ENCODE assay signal across 25 cellular contexts in the genomic region with DNA sequence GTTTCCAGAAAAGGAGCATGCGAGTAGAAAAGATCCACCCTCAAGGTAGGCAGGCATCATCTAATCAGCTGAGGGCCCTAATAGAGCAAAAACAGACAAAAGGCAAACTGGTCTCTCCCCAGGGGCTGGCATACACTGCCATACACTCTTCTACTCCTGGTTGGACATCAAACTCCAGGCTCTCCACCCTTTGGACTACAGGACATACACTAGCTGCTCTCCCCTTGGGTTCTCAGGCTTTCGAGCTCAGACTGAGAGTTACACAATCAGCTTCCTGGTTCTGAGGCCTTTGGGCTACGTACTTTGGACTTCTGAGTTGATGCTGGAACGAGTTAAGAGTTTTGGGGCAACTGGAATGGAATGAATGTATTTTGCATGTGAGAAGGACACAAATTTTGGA.
"Had no signal": no experiment of that assay in that cellular context is flagged by ENCODE, and none has a peak within 500 bp of the region (broad histone marks: within the 10 kb centered on the region; RNA-seq: fewer than 3 reads in every experiment).

No MANE protein-coding gene starts in this region.

- H3K4me1 Mint-ChIP-seq: activated T-helper 17 cell treated with anti-CD3 and anti-CD28 coated beads, Interleukin-2, amount 50 U/mL, for 72 hours had no signal

- H3K4me3 Mint-ChIP-seq: activated CD4-positive, alpha-beta memory T cell treated with anti-CD3 and anti-CD28 coated beads, Interleukin-2, amount 10 ng/mL, durations not matched to agents 7 days and 5 days; activated CD4-positive, alpha-beta T cell treated with anti-CD3 and anti-CD28 coated beads for 36 hours; activated naive CD4-positive, alpha-beta T cell treated with anti-CD3 and anti-CD28 coated beads for 36 hours; activated naive CD8-positive, alpha-beta T cell; activated T-helper 17 cell treated with anti-CD3 and anti-CD28 coated beads, Interleukin-2, amount 50 U/mL, for 72 hours had no signal

- DNase-seq: activated CD4-positive, alpha-beta memory T cell treated with anti-CD3 and anti-CD28 coated beads, Interleukin-2, amount 10 ng/mL, durations not matched to agents 7 days and 5 days; activated CD4-positive, alpha-beta T cell treated with anti-CD3 and anti-CD28 coated beads for 36 hours; activated CD4-positive, alpha-beta T cell treated with anti-CD3 and anti-CD28 coated beads, Interleukin-2, amount 50 U/mL, for 1 hour; activated gamma-delta T cell; activated naive CD4-positive, alpha-beta T cell treated with anti-CD3 and anti-CD28 coated beads for 36 hours; activated T-cell treated with anti-CD3 and anti-CD28 coated beads for 4 hours; activated T-cell treated with anti-CD3 and anti-CD28 coated beads, Interleukin-2, amount 50 U/mL, for 48 hours; brain microvascular endothelial cell; NCI-H1048; NCI-H146; NCI-H1930; NCI-H2171; NCI-H2227 treated with DMSO at 0.1 percent for 48 hours; NCI-H526 treated with DMSO at 0.1 percent for 48 hours; NK-92 treated with Interleukin-12 subunit alpha and Interleukin-12 subunit beta, amount 100 ng/mL, for 24 hours; OCI-M1; RPMI8226; T-helper 1 cell; WERI-Rb-1 had no signal

- H3K27ac ChIP-seq: brain microvascular endothelial cell, cardiac muscle cell, SK-N-MC, WERI-Rb-1 had no signal

- H3K36me3 Mint-ChIP-seq: activated naive CD8-positive, alpha-beta T cell had no signal

- ATAC-seq: activated CD4-positive, alpha-beta T cell treated with anti-CD3 and anti-CD28 coated beads for 36 hours; activated T-helper 17 cell treated with anti-CD3 and anti-CD28 coated beads, Interleukin-2, amount 50 U/mL, for 72 hours; Panc1; Right ventricle myocardium inferior had no signal

- H3K36me3 ChIP-seq: brain microvascular endothelial cell, cardiac muscle cell, WERI-Rb-1 had no signal

- H3K4me3 ChIP-seq: cardiac muscle cell, SK-N-MC had no signal

- H3K9me3 Mint-ChIP-seq: activated CD4-positive, alpha-beta memory T cell treated with anti-CD3 and anti-CD28 coated beads, Interleukin-2, amount 10 ng/mL, durations not matched to agents 7 days and 5 days; activated naive CD4-positive, alpha-beta T cell treated with anti-CD3 and anti-CD28 coated beads for 36 hours; activated T-helper 17 cell treated with anti-CD3 and anti-CD28 coated beads, Interleukin-2, amount 50 U/mL, for 72 hours had no signal

- H3K27me3 ChIP-seq: brain microvascular endothelial cell, cardiac muscle cell had no signal

- H3K27ac Mint-ChIP-seq: activated CD4-positive, alpha-beta memory T cell treated with anti-CD3 and anti-CD28 coated beads, Interleukin-2, amount 10 ng/mL, durations not matched to agents 7 days and 5 days; activated CD4-positive, alpha-beta T cell treated with anti-CD3 and anti-CD28 coated beads for 36 hours; activated naive CD4-positive, alpha-beta T cell treated with anti-CD3 and anti-CD28 coated beads for 36 hours; activated naive CD8-positive, alpha-beta T cell; activated T-helper 17 cell treated with anti-CD3 and anti-CD28 coated beads, Interleukin-2, amount 50 U/mL, for 72 hours had no signal

- H3K27me3 Mint-ChIP-seq: activated CD4-positive, alpha-beta memory T cell treated with anti-CD3 and anti-CD28 coated beads, Interleukin-2, amount 10 ng/mL, durations not matched to agents 7 days and 5 days; activated CD4-positive, alpha-beta T cell treated with anti-CD3 and anti-CD28 coated beads for 36 hours; activated naive CD8-positive, alpha-beta T cell; activated T-helper 17 cell treated with anti-CD3 and anti-CD28 coated beads, Interleukin-2, amount 50 U/mL, for 72 hours had no signal
